In genomic region chr19:3606174-3606689, GRCh38 we compare ENCODE assay signal across 6 cellular contexts. TPM values are rescaled to one million over a fixed set of nuclear protein-coding genes. Genes with fewer than 3 reads are reported as not detected.
DNase-seq lines count a peak whose midpoint lies in the region; ATAC-seq and TF ChIP-seq lines count a peak whose summit lies in the region.

No MANE protein-coding gene starts in this region.

- POLR2A ChIA-PET in PC-3 (lab: Charles Lee; ENCODE audit: unreplicated experiment): no interaction called here

- no peak for TF ChIP-seq POLR2A in vagina (IDR thresholded peaks at IDR 0.05)

- CTCF ChIA-PET in PC-3 (lab: Charles Lee): no interaction called here

- DNase-seq in AG20443 (ENCODE audit: low spot score): peak; percentile 59
- DNase-seq in PC-3: peak; percentile 35
- DNase-seq in left cardiac atrium: no peak
- DNase-seq in vagina (ENCODE audit: extremely low spot score in 2 of 2): no peak

- H2AFZ ChIP-seq in PC-3 (ENCODE audit: low read length): peak overlapping the region; percentile 69

- peak overlapping the region; percentile 25; the same call in 1 of the 2 replicates for H3K9ac ChIP-seq in PC-3 (ENCODE audit: low read length)

- intact Hi-C loops in PC-3 (cut with micrococcal nuclease): no loop called here
- intact Hi-C loops in left cardiac atrium (cut with DNase I): no loop called here
- intact Hi-C loops in vagina (cut with DNase I): no loop called here

- H3K9me3 ChIP-seq in PC-3 (ENCODE audit: low read length): no peaks in the 10 kb centered on the region
- no peaks in the 10 kb centered on the region for H3K9me3 ChIP-seq in vagina

- no peaks in the 10 kb centered on the region for H3F3A ChIP-seq in PC-3 (ENCODE audit: low read length, unreplicated experiment)

- H3K9me2 ChIP-seq in PC-3 (replicated peaks; ENCODE audit: low read length): no peaks in the 10 kb centered on the region

- H3K36me3 ChIP-seq in PC-3 (ENCODE audit: low read depth, low read length) (no peaks in the 10 kb centered on the region), vagina (peaks cover 0 to 6% of the 10 kb centered on the region in 2 donors)

- TF ChIP-seq CTCF in PC-3 (conservative IDR thresholded peaks at IDR 0.05; ENCODE audit: low read depth, low read length) (no peak), vagina (IDR thresholded peaks at IDR 0.05) (no peak)

- H3K27ac ChIP-seq in PC-3 (ENCODE audit: low read length) (no peak overlapping the region), vagina (peak overlapping the region; percentile 80)

- H3K27me3 ChIP-seq in PC-3 (ENCODE audit: low read length) (no peaks in the 10 kb centered on the region), vagina (no peaks in the 10 kb centered on the region)

- ATAC-seq in PC-3 (peak; percentile 69), left cardiac atrium (peak; percentile 10 to 11), HG03139 (IDR thresholded peaks at IDR 0.05; ENCODE audit: unreplicated experiment) (no peak), HG03469 (IDR thresholded peaks at IDR 0.05; ENCODE audit: unreplicated experiment) (no peak)

- H3K4me3 ChIP-seq in PC-3 (ENCODE audit: low read length) (peak overlapping the region; percentile 66), vagina (peak overlapping the region; percentile 49 to 62)

- peak overlapping the region; percentile 88 for H3K4me2 ChIP-seq in PC-3 (ENCODE audit: low read length)

- BruUV-seq in PC-3 (replicated peaks; lab: Mats Ljungman, UMichigan): no TSS peak

- no peaks in the 10 kb centered on the region for H4K20me1 ChIP-seq in PC-3 (ENCODE audit: low read length)

- H3K4me1 ChIP-seq in PC-3 (ENCODE audit: insufficient read depth, low read length) (peaks cover 16% of the 10 kb centered on the region; the same call in 1 of the 2 replicates), vagina (peaks cover 55% of the 10 kb centered on the region)

- no peaks in the 10 kb centered on the region for H3K79me2 ChIP-seq in PC-3 (ENCODE audit: low read length)

RNA-seq across cellular contexts. Expression of gene TBXA2R, which starts 0.4 kb away (rescaled TPM):
- total RNA-seq in PC-3 (2014; rRNA removed): 0.77 and 1.0 TPM in 2 replicates
- total RNA-seq in left cardiac atrium: 1 to 10 TPM; 2.3 to 3.7 TPM
- total RNA-seq in vagina: 1.7 TPM

RNA-seq across cellular contexts. Expression of gene CACTIN, which starts 20.4 kb away (rescaled TPM):
- 47.8 and 51.3 TPM in 2 replicates for total RNA-seq in PC-3 (2014; rRNA removed)
- 10 to 100 TPM; 12.5 to 12.9 TPM for total RNA-seq in left cardiac atrium
- 36.3 TPM for total RNA-seq in vagina

RNA-seq across cellular contexts. Expression of gene GIPC3, which starts 21.0 kb away (rescaled TPM):
- total RNA-seq in PC-3 (2014; rRNA removed) (0.18 TPM in 1 of 2 replicates, not detected in the other), left cardiac atrium (1 to 10 TPM; 1.5 to 1.6 TPM), vagina (0.25 TPM)

RNA-seq across cellular contexts. Expression of gene HMG20B, which starts 33.5 kb away (rescaled TPM):
- 146 and 210 TPM in 2 replicates for total RNA-seq in PC-3 (2014; rRNA removed)
- 10 to 100 TPM; 34.8 to 42.0 TPM for total RNA-seq in left cardiac atrium
- 92.8 TPM for total RNA-seq in vagina

RNA-seq across cellular contexts. Expression of gene MFSD12, which starts 48.8 kb away (rescaled TPM):
- 121 and 165 TPM in 2 replicates for total RNA-seq in PC-3 (2014; rRNA removed)
- 10 to 100 TPM; 29.8 to 40.4 TPM for total RNA-seq in left cardiac atrium
- 48.4 TPM for total RNA-seq in vagina

Comparison
In these comparisons a context has a peak if more than half of its experiments do, and no peak if none do; other contexts are left out.
1. DNase-seq: peak in AG20443 (single experiment) and PC-3 (single experiment); none in left cardiac atrium (single experiment) and vagina (0 of 2).
2. ATAC-seq: peak in PC-3 (single experiment) and left cardiac atrium (2 of 2); none in HG03139 (single experiment) and HG03469 (single experiment).